ENCODE assay signal across 8 cellular contexts in the genomic region with DNA sequence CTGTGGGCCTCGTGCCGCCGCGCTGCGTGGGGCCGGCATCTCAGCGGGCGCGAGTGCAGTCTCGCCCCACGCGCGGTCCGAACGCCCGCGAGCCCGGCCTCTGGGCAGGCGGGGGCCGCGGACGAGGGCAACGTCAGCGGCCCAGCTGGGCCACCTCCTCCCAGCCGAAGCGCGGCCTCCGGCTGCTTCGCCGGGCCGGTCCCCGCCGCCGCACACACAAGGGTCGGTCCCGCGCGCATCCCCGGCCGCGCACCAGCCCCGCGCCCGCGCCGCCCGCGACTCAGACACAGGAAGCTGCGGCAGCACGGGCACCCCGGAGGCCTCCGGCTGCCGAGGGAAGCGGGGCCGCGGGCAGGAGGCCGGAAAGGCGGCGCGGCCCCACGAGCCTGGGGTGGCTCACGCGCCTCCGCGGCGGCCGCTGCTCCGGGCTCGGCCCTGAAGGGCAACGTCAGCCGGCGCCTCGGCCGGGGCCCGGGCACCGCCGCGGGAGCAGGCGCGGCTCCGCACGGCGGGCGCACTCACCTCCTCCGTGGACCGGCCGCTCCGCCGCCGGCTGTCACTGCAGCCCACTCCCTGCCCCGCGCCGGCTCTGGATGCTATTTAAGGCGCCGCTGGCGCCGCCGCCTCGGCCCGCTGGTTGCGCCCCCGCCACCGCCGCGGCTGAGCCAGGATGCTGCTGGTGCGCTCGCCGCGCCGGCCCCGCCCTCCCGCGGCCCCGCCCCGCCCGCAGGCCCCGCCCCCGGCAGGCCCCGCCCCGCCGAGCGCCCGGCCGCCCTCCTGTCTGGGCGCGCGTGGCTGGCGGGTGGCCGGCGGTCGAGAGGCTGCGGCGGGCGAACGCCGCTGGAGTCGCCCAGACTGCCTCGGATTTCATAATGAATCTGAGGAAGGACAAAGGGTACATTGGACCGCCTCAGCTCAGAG.
A peak's percentile ranks its signal among the peaks of the same experiment; 100 is the strongest.
DNase-seq lines count a peak whose midpoint lies in the region; ATAC-seq and TF ChIP-seq lines count a peak whose summit lies in the region.

A gene with protein sequence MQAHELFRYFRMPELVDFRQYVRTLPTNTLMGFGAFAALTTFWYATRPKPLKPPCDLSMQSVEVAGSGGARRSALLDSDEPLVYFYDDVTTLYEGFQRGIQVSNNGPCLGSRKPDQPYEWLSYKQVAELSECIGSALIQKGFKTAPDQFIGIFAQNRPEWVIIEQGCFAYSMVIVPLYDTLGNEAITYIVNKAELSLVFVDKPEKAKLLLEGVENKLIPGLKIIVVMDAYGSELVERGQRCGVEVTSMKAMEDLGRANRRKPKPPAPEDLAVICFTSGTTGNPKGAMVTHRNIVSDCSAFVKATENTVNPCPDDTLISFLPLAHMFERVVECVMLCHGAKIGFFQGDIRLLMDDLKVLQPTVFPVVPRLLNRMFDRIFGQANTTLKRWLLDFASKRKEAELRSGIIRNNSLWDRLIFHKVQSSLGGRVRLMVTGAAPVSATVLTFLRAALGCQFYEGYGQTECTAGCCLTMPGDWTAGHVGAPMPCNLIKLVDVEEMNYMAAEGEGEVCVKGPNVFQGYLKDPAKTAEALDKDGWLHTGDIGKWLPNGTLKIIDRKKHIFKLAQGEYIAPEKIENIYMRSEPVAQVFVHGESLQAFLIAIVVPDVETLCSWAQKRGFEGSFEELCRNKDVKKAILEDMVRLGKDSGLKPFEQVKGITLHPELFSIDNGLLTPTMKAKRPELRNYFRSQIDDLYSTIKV (minus strand): TSS at position 575 of the 921 bp plus-strand sequence. CDS start 22,454 bp downstream, outside the sequence.

- ATAC-seq in GM19397 (IDR thresholded peaks at IDR 0.05; ENCODE audit: unreplicated experiment) (peak; percentile 81), HG03558 (IDR thresholded peaks at IDR 0.05; ENCODE audit: extremely low read depth, unreplicated experiment) (peak; percentile 35)
- peak; percentile 81 for ATAC-seq in stimulated activated naive CD8-positive, alpha-beta T cell treated with anti-CD3 and anti-CD28 coated beads, Interleukin-15, amount 100 ng/mL, for 72 hours

- H3K36me3 Mint-ChIP-seq in nephron (ENCODE audit: low read depth): no peaks in the 10 kb centered on the region

- H3K4me1 Mint-ChIP-seq in nephron: peaks cover 26% of the 10 kb centered on the region
- peaks cover 45% of the 10 kb centered on the region for H3K4me1 Mint-ChIP-seq in stimulated activated naive CD8-positive, alpha-beta T cell treated with anti-CD3 and anti-CD28 coated beads, Interleukin-15, amount 100 ng/mL, for 72 hours

- TF ChIP-seq CTCF in nephron (IDR thresholded peaks at IDR 0.05; ENCODE audit: unreplicated experiment in 3 of 3): no peak

- H3K27me3 Mint-ChIP-seq in nephron (ENCODE audit: low read depth): peaks cover 63% of the 10 kb centered on the region
- no peaks in the 10 kb centered on the region for H3K27me3 Mint-ChIP-seq in stimulated activated naive CD8-positive, alpha-beta T cell treated with anti-CD3 and anti-CD28 coated beads, Interleukin-15, amount 100 ng/mL, for 72 hours

- H3K27ac Mint-ChIP-seq in nephron: peak within 1 kb of the TSS in 1 of 3 experiments; percentile 37
- peak within 1 kb of the TSS; percentile 90 to 94 for H3K27ac Mint-ChIP-seq in stimulated activated naive CD8-positive, alpha-beta T cell treated with anti-CD3 and anti-CD28 coated beads, Interleukin-15, amount 100 ng/mL, for 72 hours

- H3K4me3 Mint-ChIP-seq in nephron: peak within 1 kb of the TSS; percentile 85 to 94 (median 93)
- peak within 1 kb of the TSS; percentile 91 to 97 for H3K4me3 Mint-ChIP-seq in stimulated activated naive CD8-positive, alpha-beta T cell treated with anti-CD3 and anti-CD28 coated beads, Interleukin-15, amount 100 ng/mL, for 72 hours

- no peaks in the 10 kb centered on the region for H3K9me3 Mint-ChIP-seq in nephron
- no peaks in the 10 kb centered on the region for H3K9me3 Mint-ChIP-seq in stimulated activated naive CD8-positive, alpha-beta T cell treated with anti-CD3 and anti-CD28 coated beads, Interleukin-15, amount 100 ng/mL, for 72 hours

- peak; percentile 24 for DNase-seq in CMK (ENCODE audit: low read depth)
- DNase-seq in RKO (ENCODE audit: low spot score): peak; percentile 83
- peak; percentile 45 to 66 for DNase-seq in activated T-helper 1 cell treated with anti-CD3 and anti-CD28 coated beads, Interleukin-2, amount 50 U/mL, for 16 hours (ENCODE audit: low read depth in 1 of 2, low spot score in 1 of 2)
- DNase-seq in fibroblast of peridontal ligament (ENCODE audit: extremely low read depth): peak; percentile 23
- peak; percentile 77 to 80 for DNase-seq in stimulated activated naive CD8-positive, alpha-beta T cell treated with anti-CD3 and anti-CD28 coated beads, Interleukin-15, amount 100 ng/mL, for 72 hours

Comparison
In these comparisons a context has a peak if more than half of its experiments do, and no peak if none do; other contexts are left out.
1. Peak in every context shown above with its lines: DNase-seq and ATAC-seq.
2. DNase-seq: peak in every context shown above with its lines; median percentile 83 in RKO; 78 in stimulated activated naive CD8-positive, alpha-beta T cell treated with anti-CD3 and anti-CD28 coated beads, Interleukin-15, amount 100 ng/mL, for 72 hours; 56 in activated T-helper 1 cell treated with anti-CD3 and anti-CD28 coated beads, Interleukin-2, amount 50 U/mL, for 16 hours; 24 in CMK; 23 in fibroblast of peridontal ligament.